Comparison of ENCODE assay signal across 1 cellular context in the genomic region with DNA sequence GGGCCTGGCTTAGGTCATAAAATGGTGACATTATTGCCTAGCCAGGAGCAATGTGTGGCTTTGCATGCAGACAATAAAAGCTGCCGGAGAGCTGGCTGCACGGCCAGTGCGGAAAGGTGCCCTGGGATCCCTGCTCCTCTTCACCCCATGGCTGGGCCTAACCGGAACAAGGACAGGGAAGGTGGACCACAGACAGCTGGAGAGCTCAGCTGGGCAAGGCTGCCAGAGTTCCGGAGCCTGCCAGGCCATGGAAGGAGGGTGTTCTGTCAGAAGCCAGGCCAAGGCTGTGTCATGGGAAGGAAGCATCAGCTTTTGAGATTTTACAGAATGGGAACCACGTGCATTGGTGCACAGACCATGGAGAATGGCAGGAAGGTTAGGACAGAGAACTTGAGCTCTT.
A peak's percentile ranks its signal among the peaks of the same experiment; 100 is the strongest.
TF ChIP-seq lines count a peak whose summit lies in the region.

No MANE protein-coding gene starts in this region.

TF ChIP-seq in K562, 482 proteins besides CTCF, POLR2A, EP300 and RAD21:
- TF ChIP-seq SMARCE1 (IDR thresholded peaks at IDR 0.05) (no peak), NCOA6 (IDR thresholded peaks at IDR 0.05) (no peak), ZNF79 (CRISPR knock-in tag; IDR thresholded peaks at IDR 0.05; ENCODE audit: low read depth) (no peak), RNF2 (IDR thresholded peaks at IDR 0.05) (no peak), ARID1B (IDR thresholded peaks at IDR 0.05) (no peak)
- TF ChIP-seq, protein P1, sequence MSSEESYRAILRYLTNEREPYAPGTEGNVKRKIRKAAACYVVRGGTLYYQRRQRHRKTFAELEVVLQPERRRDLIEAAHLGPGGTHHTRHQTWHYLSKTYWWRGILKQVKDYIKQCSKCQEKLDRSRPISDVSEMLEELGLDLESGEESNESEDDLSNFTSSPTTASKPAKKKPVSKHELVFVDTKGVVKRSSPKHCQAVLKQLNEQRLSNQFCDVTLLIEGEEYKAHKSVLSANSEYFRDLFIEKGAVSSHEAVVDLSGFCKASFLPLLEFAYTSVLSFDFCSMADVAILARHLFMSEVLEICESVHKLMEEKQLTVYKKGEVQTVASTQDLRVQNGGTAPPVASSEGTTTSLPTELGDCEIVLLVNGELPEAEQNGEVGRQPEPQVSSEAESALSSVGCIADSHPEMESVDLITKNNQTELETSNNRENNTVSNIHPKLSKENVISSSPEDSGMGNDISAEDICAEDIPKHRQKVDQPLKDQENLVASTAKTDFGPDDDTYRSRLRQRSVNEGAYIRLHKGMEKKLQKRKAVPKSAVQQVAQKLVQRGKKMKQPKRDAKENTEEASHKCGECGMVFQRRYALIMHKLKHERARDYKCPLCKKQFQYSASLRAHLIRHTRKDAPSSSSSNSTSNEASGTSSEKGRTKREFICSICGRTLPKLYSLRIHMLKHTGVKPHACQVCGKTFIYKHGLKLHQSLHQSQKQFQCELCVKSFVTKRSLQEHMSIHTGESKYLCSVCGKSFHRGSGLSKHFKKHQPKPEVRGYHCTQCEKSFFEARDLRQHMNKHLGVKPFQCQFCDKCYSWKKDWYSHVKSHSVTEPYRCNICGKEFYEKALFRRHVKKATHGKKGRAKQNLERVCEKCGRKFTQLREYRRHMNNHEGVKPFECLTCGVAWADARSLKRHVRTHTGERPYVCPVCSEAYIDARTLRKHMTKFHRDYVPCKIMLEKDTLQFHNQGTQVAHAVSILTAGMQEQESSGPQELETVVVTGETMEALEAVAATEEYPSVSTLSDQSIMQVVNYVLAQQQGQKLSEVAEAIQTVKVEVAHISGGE (CRISPR knock-in tag; IDR thresholded peaks at IDR 0.05), result no peak
- TF ChIP-seq, protein P2, sequence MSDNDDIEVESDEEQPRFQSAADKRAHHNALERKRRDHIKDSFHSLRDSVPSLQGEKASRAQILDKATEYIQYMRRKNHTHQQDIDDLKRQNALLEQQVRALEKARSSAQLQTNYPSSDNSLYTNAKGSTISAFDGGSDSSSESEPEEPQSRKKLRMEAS (CRISPR knock-in tag; IDR thresholded peaks at IDR 0.05), result 0 out of 2 replicates have a peak, but pooled peaks have one; percentile 19
- TF ChIP-seq, protein P3, sequence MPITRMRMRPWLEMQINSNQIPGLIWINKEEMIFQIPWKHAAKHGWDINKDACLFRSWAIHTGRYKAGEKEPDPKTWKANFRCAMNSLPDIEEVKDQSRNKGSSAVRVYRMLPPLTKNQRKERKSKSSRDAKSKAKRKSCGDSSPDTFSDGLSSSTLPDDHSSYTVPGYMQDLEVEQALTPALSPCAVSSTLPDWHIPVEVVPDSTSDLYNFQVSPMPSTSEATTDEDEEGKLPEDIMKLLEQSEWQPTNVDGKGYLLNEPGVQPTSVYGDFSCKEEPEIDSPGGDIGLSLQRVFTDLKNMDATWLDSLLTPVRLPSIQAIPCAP (CRISPR knock-in tag; IDR thresholded peaks at IDR 0.05; ENCODE audit: borderline replicate concordance), result no peak
